ENCODE assay signal across 16 cellular contexts in genomic region chr15:72491768-72492167, GRCh38. TPM values are rescaled to one million over a fixed set of nuclear protein-coding genes. Genes with fewer than 3 reads are reported as not detected.
DNase-seq lines count a peak whose midpoint lies in the region; ATAC-seq, FAIRE-seq and TF ChIP-seq lines count a peak whose summit lies in the region.
"Had no signal": no experiment of that assay in that cellular context is flagged by ENCODE, and none has a peak within 500 bp of the region (broad histone marks: within the 10 kb centered on the region; RNA-seq: fewer than 3 reads in every experiment).

No MANE protein-coding gene starts in this region.

- FAIRE-seq in HTR-8/SVneo (lab: Jason Lieb, UNC), result no peak

- no peak overlapping the region for H4K8ac ChIP-seq in mesenchymal stem cell (ENCODE audit: low read length)

- TF ChIP-seq POLR2A in transverse colon (IDR thresholded peaks at IDR 0.05), result no peak

- H3K27ac ChIP-seq in brain microvascular endothelial cell (no peak overlapping the region), mesenchymal stem cell (ENCODE audit: low read length, poor library complexity, severe bottlenecking) (peak overlapping the region; percentile 29), transverse colon (no peak overlapping the region)
- H3K27ac ChIP-seq: spleen had no signal

- no peak for ATAC-seq in GM21360 (IDR thresholded peaks at IDR 0.05; ENCODE audit: unreplicated experiment)
- ATAC-seq: naive thymus-derived CD8-positive, alpha-beta T cell had no signal

- H3K9ac ChIP-seq in mesenchymal stem cell (ENCODE audit: low read length), result peak overlapping the region; percentile 16

- H3K36me3 ChIP-seq in brain microvascular endothelial cell (replicated peaks), result no peaks in the 10 kb centered on the region
- peaks cover 0 to 10% of the 10 kb centered on the region in 2 experiments for H3K36me3 ChIP-seq in mesenchymal stem cell (ENCODE audit: control insufficient read depth in 1 of 2, insufficient read depth in 2 of 2, low read depth in 1 of 2, low read length in 2 of 2)
- H3K36me3 ChIP-seq in transverse colon, result no peaks in the 10 kb centered on the region

- H2BK12ac ChIP-seq in mesenchymal stem cell (ENCODE audit: low read length in 2 of 2), result no peak overlapping the region

- TF ChIP-seq EP300 in transverse colon (IDR thresholded peaks at IDR 0.05; ENCODE audit: low read depth), result no peak

- no peak overlapping the region for H2BK120ac ChIP-seq in mesenchymal stem cell (ENCODE audit: low read depth, low read length)

- no peaks in the 10 kb centered on the region for H3K27me3 ChIP-seq in brain microvascular endothelial cell (replicated peaks)
- no peaks in the 10 kb centered on the region for H3K27me3 ChIP-seq in mesenchymal stem cell (ENCODE audit: control insufficient read depth in 1 of 2, insufficient read depth in 1 of 2, low read length in 2 of 2)
- no peaks in the 10 kb centered on the region for H3K27me3 ChIP-seq in transverse colon
- H3K27me3 ChIP-seq: spleen had no signal

- no peak overlapping the region for H2AK5ac ChIP-seq in mesenchymal stem cell (ENCODE audit: low read length, severe bottlenecking)

- H3K4me3 ChIP-seq in brain microvascular endothelial cell (ENCODE audit: low read depth, low read length) (no peak overlapping the region), mesenchymal stem cell (ENCODE audit: insufficient read depth in 1 of 2, low read depth in 1 of 2, low read length in 2 of 2) (no peak overlapping the region), transverse colon (no peak overlapping the region)
- H3K4me3 ChIP-seq: spleen had no signal

- H3K79me1 ChIP-seq in mesenchymal stem cell (replicated peaks; ENCODE audit: low read length, poor library complexity, severe bottlenecking), result no peaks in the 10 kb centered on the region

- H3K18ac ChIP-seq in mesenchymal stem cell (ENCODE audit: low read depth in 1 of 2, low read length in 2 of 2), result no peak overlapping the region

- in situ Hi-C loops in brain microvascular endothelial cell (cut with HindIII; ENCODE audit: low pct_ligation_motif_present, low sequenced_read_pairs) (no loop called here), transverse colon (cut with MboI; ENCODE audit: low pct_ligation_motif_present in 1 of 4, low pct_unique_long_range_greater_than_20kb in 1 of 4, low sequenced_read_pairs in 3 of 4) (no loop called here)

- peaks cover 5% of the 10 kb centered on the region for H3K4me1 ChIP-seq in mesenchymal stem cell (ENCODE audit: control insufficient read depth, insufficient read depth, low read depth, low read length)
- H3K4me1 ChIP-seq in transverse colon, result peaks cover 20 to 89% (median 29%) of the 10 kb centered on the region in 4 donors

- no peak overlapping the region for H4K91ac ChIP-seq in mesenchymal stem cell (ENCODE audit: low read length)

- H3K4ac ChIP-seq in mesenchymal stem cell (ENCODE audit: low read depth in 1 of 2, low read length in 2 of 2), result no peak overlapping the region

- no peak overlapping the region for H2BK5ac ChIP-seq in mesenchymal stem cell (ENCODE audit: low read depth, low read length, poor library complexity, severe bottlenecking)

- H2AFZ ChIP-seq in mesenchymal stem cell (ENCODE audit: low read depth, low read length), result no peak overlapping the region

- H3K14ac ChIP-seq in mesenchymal stem cell (ENCODE audit: low read length in 2 of 2), result no peak overlapping the region

- H2BK15ac ChIP-seq in mesenchymal stem cell (ENCODE audit: low read depth, poor library complexity, severe bottlenecking), result no peak overlapping the region

- H3K4me2 ChIP-seq in mesenchymal stem cell (ENCODE audit: low read length, poor library complexity, severe bottlenecking), result no peak overlapping the region

- TF ChIP-seq CTCF in brain microvascular endothelial cell (IDR thresholded peaks at IDR 0.05; ENCODE audit: low read depth, low read length, missing control alignments) (no peak), transverse colon (IDR thresholded peaks at IDR 0.05) (no peak)

- no CpG with 5 or more reads among the region's 2 CpGs for WGBS in mesenchymal stem cell
- 30 to 54% methylated on average over 2 of the region's 2 CpGs for WGBS in transverse colon (ENCODE audit: low coverage in 1 of 2), 2 donors

- DNase-seq in AG20443 (ENCODE audit: low spot score) (peak; percentile 52), HTR-8/SVneo (ENCODE audit: insufficient read length, low spot score) (peak; percentile 27), brain microvascular endothelial cell (peak; percentile 76), mesenchymal stem cell (peak; percentile 89), cerebellum (ENCODE audit: low spot score) (no peak), transverse colon (no peak)
- no peak for DNase-seq in activated CD4-positive, CD25-positive, alpha-beta regulatory T cell (lab: John Stamatoyannopoulos, UW)
- DNase-seq: activated CD4-positive, alpha-beta T cell treated with anti-CD3 and anti-CD28 coated beads, Interleukin-2, amount 10 ng/mL, durations not matched to agents 7 days and 5 days; amygdala; Calu3; immature natural killer cell; MV-4-11; naive thymus-derived CD8-positive, alpha-beta T cell; NCI-H510A; spleen had no signal

- H3K23ac ChIP-seq in mesenchymal stem cell (ENCODE audit: low read length in 2 of 2), result no peak overlapping the region

- intact Hi-C loops in transverse colon (cut with DNase I; ENCODE audit: low total_unique reads), result no loop called here

- H3K9me3 ChIP-seq in mesenchymal stem cell (ENCODE audit: control insufficient read depth, low read length) (no peaks in the 10 kb centered on the region), transverse colon (no peaks in the 10 kb centered on the region)
- H3K9me3 ChIP-seq: spleen had no signal

RNA-seq across cellular contexts. Expression of gene ARIH1, which starts 17.6 kb away (rescaled TPM):
- 60.4 TPM for polyA plus RNA-seq in mesenchymal stem cell (2013, experiment 1 of 2)
- 62.6 TPM for polyA plus RNA-seq in mesenchymal stem cell (2013, experiment 2 of 2)
- total RNA-seq in cerebellum (52.6 TPM), transverse colon (100 to 1,000 TPM in 1 of 4 donors, 10 to 100 TPM in 3; 15.7 to 108 (median 53.1) TPM)

Comparison
In these comparisons a context has a peak if more than half of its experiments do, and no peak if none do; other contexts are left out.
1. DNase-seq: peak in AG20443 (single experiment), HTR-8/SVneo (single experiment), brain microvascular endothelial cell (single experiment) and mesenchymal stem cell (single experiment); none in cerebellum (single experiment), activated CD4-positive, CD25-positive, alpha-beta regulatory T cell (0 of 4) and transverse colon (single experiment).